1 cellular context compared by ENCODE assay signal in the genomic region with DNA sequence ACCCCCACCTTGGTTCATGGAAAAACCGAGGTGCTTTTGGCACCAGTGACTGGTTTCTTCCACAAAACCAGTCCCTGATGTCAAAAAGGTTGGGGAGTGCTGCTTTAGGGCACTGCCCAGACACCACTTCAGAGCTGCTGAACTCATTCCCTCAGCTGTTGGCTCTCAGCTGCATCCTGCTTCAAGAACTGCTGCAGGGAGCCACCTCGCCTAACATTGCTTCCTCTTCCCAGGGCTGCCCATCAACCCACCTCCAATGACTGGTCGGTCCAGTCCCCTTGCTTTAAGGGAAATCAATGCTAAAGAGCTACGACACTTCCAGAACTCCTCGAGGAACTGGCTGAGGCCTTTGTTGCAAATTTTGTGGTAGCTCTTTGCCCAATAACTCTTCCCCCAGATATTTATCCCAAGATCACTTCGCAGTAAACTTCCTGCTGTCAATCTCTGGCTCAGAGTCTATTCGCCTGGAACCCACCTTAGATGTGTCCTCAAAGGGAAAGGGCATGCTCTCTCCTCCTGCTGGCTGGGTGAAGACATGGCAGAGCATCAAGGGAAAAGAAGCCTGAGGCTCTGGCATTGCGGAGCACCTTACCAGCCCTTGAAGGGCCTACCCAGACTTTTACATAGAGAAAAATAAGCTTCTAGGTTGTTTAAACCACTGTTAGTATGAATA.
TF ChIP-seq lines count a peak whose summit lies in the region.

No MANE protein-coding gene starts in this region.

TF ChIP-seq in GM23338, 12 proteins besides CTCF, POLR2A, EP300 and RAD21 (continued from another document):
- TF ChIP-seq, protein P1, sequence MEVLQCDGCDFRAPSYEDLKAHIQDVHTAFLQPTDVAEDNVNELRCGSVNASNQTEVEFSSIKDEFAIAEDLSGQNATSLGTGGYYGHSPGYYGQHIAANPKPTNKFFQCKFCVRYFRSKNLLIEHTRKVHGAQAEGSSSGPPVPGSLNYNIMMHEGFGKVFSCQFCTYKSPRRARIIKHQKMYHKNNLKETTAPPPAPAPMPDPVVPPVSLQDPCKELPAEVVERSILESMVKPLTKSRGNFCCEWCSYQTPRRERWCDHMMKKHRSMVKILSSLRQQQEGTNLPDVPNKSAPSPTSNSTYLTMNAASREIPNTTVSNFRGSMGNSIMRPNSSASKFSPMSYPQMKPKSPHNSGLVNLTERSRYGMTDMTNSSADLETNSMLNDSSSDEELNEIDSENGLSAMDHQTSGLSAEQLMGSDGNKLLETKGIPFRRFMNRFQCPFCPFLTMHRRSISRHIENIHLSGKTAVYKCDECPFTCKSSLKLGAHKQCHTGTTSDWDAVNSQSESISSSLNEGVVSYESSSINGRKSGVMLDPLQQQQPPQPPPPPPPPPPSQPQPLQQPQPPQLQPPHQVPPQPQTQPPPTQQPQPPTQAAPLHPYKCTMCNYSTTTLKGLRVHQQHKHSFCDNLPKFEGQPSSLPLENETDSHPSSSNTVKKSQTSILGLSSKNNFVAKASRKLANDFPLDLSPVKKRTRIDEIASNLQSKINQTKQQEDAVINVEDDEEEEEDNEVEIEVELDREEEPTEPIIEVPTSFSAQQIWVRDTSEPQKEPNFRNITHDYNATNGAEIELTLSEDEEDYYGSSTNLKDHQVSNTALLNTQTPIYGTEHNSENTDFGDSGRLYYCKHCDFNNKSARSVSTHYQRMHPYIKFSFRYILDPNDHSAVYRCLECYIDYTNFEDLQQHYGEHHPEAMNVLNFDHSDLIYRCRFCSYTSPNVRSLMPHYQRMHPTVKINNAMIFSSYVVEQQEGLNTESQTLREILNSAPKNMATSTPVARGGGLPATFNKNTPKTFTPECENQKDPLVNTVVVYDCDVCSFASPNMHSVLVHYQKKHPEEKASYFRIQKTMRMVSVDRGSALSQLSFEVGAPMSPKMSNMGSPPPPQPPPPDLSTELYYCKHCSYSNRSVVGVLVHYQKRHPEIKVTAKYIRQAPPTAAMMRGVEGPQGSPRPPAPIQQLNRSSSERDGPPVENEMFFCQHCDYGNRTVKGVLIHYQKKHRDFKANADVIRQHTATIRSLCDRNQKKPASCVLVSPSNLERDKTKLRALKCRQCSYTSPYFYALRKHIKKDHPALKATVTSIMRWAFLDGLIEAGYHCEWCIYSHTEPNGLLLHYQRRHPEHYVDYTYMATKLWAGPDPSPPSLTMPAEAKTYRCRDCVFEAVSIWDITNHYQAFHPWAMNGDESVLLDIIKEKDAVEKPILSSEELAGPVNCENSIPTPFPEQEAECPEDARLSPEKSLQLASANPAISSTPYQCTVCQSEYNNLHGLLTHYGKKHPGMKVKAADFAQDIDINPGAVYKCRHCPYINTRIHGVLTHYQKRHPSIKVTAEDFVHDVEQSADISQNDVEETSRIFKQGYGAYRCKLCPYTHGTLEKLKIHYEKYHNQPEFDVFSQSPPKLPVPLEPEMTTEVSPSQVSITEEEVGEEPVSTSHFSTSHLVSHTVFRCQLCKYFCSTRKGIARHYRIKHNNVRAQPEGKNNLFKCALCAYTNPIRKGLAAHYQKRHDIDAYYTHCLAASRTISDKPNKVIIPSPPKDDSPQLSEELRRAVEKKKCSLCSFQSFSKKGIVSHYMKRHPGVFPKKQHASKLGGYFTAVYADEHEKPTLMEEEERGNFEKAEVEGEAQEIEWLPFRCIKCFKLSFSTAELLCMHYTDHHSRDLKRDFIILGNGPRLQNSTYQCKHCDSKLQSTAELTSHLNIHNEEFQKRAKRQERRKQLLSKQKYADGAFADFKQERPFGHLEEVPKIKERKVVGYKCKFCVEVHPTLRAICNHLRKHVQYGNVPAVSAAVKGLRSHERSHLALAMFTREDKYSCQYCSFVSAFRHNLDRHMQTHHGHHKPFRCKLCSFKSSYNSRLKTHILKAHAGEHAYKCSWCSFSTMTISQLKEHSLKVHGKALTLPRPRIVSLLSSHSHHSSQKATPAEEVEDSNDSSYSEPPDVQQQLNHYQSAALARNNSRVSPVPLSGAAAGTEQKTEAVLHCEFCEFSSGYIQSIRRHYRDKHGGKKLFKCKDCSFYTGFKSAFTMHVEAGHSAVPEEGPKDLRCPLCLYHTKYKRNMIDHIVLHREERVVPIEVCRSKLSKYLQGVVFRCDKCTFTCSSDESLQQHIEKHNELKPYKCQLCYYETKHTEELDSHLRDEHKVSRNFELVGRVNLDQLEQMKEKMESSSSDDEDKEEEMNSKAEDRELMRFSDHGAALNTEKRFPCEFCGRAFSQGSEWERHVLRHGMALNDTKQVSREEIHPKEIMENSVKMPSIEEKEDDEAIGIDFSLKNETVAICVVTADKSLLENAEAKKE (CRISPR knock-in tag; IDR thresholded peaks at IDR 0.05), result peak; percentile 85
- no peak for TF ChIP-seq CREB1 (CRISPR knock-in tag; IDR thresholded peaks at IDR 0.05; ENCODE audit: low read depth)
- TF ChIP-seq POLR2AphosphoS5 (IDR thresholded peaks at IDR 0.05; ENCODE audit: low read depth), result no peak
- no peak for TF ChIP-seq STAT1 (IDR thresholded peaks at IDR 0.05; ENCODE audit: unreplicated experiment)
- TF ChIP-seq, protein P2, sequence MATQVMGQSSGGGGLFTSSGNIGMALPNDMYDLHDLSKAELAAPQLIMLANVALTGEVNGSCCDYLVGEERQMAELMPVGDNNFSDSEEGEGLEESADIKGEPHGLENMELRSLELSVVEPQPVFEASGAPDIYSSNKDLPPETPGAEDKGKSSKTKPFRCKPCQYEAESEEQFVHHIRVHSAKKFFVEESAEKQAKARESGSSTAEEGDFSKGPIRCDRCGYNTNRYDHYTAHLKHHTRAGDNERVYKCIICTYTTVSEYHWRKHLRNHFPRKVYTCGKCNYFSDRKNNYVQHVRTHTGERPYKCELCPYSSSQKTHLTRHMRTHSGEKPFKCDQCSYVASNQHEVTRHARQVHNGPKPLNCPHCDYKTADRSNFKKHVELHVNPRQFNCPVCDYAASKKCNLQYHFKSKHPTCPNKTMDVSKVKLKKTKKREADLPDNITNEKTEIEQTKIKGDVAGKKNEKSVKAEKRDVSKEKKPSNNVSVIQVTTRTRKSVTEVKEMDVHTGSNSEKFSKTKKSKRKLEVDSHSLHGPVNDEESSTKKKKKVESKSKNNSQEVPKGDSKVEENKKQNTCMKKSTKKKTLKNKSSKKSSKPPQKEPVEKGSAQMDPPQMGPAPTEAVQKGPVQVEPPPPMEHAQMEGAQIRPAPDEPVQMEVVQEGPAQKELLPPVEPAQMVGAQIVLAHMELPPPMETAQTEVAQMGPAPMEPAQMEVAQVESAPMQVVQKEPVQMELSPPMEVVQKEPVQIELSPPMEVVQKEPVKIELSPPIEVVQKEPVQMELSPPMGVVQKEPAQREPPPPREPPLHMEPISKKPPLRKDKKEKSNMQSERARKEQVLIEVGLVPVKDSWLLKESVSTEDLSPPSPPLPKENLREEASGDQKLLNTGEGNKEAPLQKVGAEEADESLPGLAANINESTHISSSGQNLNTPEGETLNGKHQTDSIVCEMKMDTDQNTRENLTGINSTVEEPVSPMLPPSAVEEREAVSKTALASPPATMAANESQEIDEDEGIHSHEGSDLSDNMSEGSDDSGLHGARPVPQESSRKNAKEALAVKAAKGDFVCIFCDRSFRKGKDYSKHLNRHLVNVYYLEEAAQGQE (IDR thresholded peaks at IDR 0.05; ENCODE audit: unreplicated experiment), result no peak
TF ChIP-seq in GM23338: peak in this region for 1.
